Comparison of ENCODE assay signal across 16 cellular contexts in genomic region chr2:62801110-62801509, GRCh38.
"Had no signal": no experiment of that assay in that cellular context is flagged by ENCODE, and none has a peak within 500 bp of the region (broad histone marks: within the 10 kb centered on the region; RNA-seq: fewer than 3 reads in every experiment).

No MANE protein-coding gene starts in this region.

- H3K4me3 Mint-ChIP-seq: activated naive CD4-positive, alpha-beta T cell treated with anti-CD3 and anti-CD28 coated beads for 36 hours; endodermal cell had no signal

- H3K4me1 ChIP-seq: parathyroid adenoma, testis, upper lobe of left lung had no signal

- H3K27me3 ChIP-seq: heart left ventricle, stomach, testis, upper lobe of left lung had no signal

- H3K27ac Mint-ChIP-seq: activated naive CD4-positive, alpha-beta T cell treated with anti-CD3 and anti-CD28 coated beads for 36 hours; activated T-helper 2 cell treated with anti-CD3 and anti-CD28 coated beads, Interferon-gamma antibody, Interleukin-2, Interleukin-4, amounts not matched to agents 10 μg/mL and 5 μg/mL and 100 μg/mL, durations not matched to agents 14 hours and 24 hours and 36 hours; endodermal cell had no signal

- DNase-seq: activated CD4-positive, alpha-beta T cell treated with anti-CD3 and anti-CD28 coated beads for 4 hours; activated CD8-positive, alpha-beta memory T cell treated with anti-CD3 and anti-CD28 coated beads for 24 hours; activated naive CD4-positive, alpha-beta T cell treated with anti-CD3 and anti-CD28 coated beads for 36 hours; activated T-cell treated with anti-CD3 and anti-CD28 coated beads for 4 hours; dermis blood vessel endothelial cell; endodermal cell; heart left ventricle; islet precursor cell; midbrain; stimulated activated CD4-positive, alpha-beta T cell treated with anti-CD3 and anti-CD28 coated beads, Interleukin-1b, Interleukin-23, amount 100 ng/mL, for 48 hours; stomach; testis; upper lobe of left lung; WERI-Rb-1 had no signal

- H3K9ac ChIP-seq: parathyroid adenoma had no signal

- H3K27ac ChIP-seq: heart left ventricle, parathyroid adenoma, stomach, testis, upper lobe of left lung, WERI-Rb-1 had no signal

- H3K9me3 ChIP-seq: heart left ventricle, stomach, testis, upper lobe of left lung had no signal

- ATAC-seq: heart left ventricle had no signal

- H2AFZ ChIP-seq: parathyroid adenoma had no signal

- H3K9me3 Mint-ChIP-seq: activated naive CD4-positive, alpha-beta T cell treated with anti-CD3 and anti-CD28 coated beads for 36 hours had no signal

- H3K4me3 ChIP-seq: heart left ventricle, stomach, testis, upper lobe of left lung had no signal

- H3K36me3 ChIP-seq: heart left ventricle, upper lobe of left lung, WERI-Rb-1 had no signal
